ENCODE assay signal across 15 cellular contexts in genomic region chr16:85425061-85425662, GRCh38.
DNase-seq lines count a peak whose midpoint lies in the region; ATAC-seq and TF ChIP-seq lines count a peak whose summit lies in the region.
"Had no signal": no experiment of that assay in that cellular context is flagged by ENCODE, and none has a peak within 500 bp of the region (broad histone marks: within the 10 kb centered on the region; RNA-seq: fewer than 3 reads in every experiment).

No MANE protein-coding gene starts in this region.

- no peaks in the 10 kb centered on the region for H3K27me3 ChIP-seq in neural progenitor cell
- H3K27me3 ChIP-seq in GM23248 (replicated peaks; ENCODE audit: insufficient read depth) = no peaks in the 10 kb centered on the region
- H3K27me3 ChIP-seq: esophagus muscularis mucosa had no signal

- H3K4me2 ChIP-seq in neural progenitor cell = no peak overlapping the region
- H3K4me2 ChIP-seq in GM23248 (ENCODE audit: unreplicated experiment) = no peak overlapping the region

- no peak overlapping the region for H3K27ac Mint-ChIP-seq in activated CD8-positive, alpha-beta T cell treated with anti-CD3 and anti-CD28 coated beads for 36 hours
- no peak overlapping the region for H3K27ac Mint-ChIP-seq in activated CD8-positive, alpha-beta T cell treated with anti-CD3 and anti-CD28 coated beads, Interleukin-2, amount 10 ng/mL, durations not matched to agents 7 days and 5 days
- no peak overlapping the region for H3K27ac Mint-ChIP-seq in T-helper 17 cell
- no peak overlapping the region for H3K27ac Mint-ChIP-seq in neural progenitor cell
- H3K27ac Mint-ChIP-seq: naive thymus-derived CD4-positive, alpha-beta T cell had no signal

- H3K4me3 Mint-ChIP-seq in activated CD8-positive, alpha-beta T cell treated with anti-CD3 and anti-CD28 coated beads for 36 hours = no peak overlapping the region
- no peak overlapping the region for H3K4me3 Mint-ChIP-seq in activated CD8-positive, alpha-beta T cell treated with anti-CD3 and anti-CD28 coated beads, Interleukin-2, amount 10 ng/mL, durations not matched to agents 7 days and 5 days
- H3K4me3 Mint-ChIP-seq in T-helper 17 cell (no peak overlapping the region), neural progenitor cell (no peak overlapping the region)
- H3K4me3 Mint-ChIP-seq: B cell; naive thymus-derived CD4-positive, alpha-beta T cell had no signal

- peaks cover 22% of the 10 kb centered on the region for H3K4me1 ChIP-seq in neural progenitor cell
- no peaks in the 10 kb centered on the region for H3K4me1 ChIP-seq in GM23248 (ENCODE audit: insufficient read depth)

- H3K9me3 ChIP-seq in T-helper 17 cell (ENCODE audit: control insufficient read depth, low read length, poor library complexity, severe bottlenecking) (no peaks in the 10 kb centered on the region), neural progenitor cell (ENCODE audit: low read depth) (no peaks in the 10 kb centered on the region), GM23248 (ENCODE audit: low read depth) (no peaks in the 10 kb centered on the region)
- H3K9me3 ChIP-seq: esophagus muscularis mucosa had no signal

- H3K4me3 ChIP-seq in neural progenitor cell (no peak overlapping the region), GM23248 (no peak overlapping the region)
- H3K4me3 ChIP-seq: coronary artery, esophagus muscularis mucosa had no signal

- H3F3A ChIP-seq in neural progenitor cell (ENCODE audit: low read depth) (peaks cover 27% of the 10 kb centered on the region), GM23248 (ENCODE audit: insufficient read depth) (no peaks in the 10 kb centered on the region)

- no peak overlapping the region for H2AFZ ChIP-seq in neural progenitor cell (replicated peaks)
- H2AFZ ChIP-seq in GM23248 = no peak overlapping the region

- POLR2A ChIA-PET in activated CD8-positive, alpha-beta T cell treated with anti-CD3 and anti-CD28 coated beads for 36 hours (lab: Charles Lee) = no interaction called here
- POLR2A ChIA-PET in activated CD8-positive, alpha-beta T cell treated with anti-CD3 and anti-CD28 coated beads, Interleukin-2, amount 10 ng/mL, durations not matched to agents 7 days and 5 days (lab: Charles Lee) = no interaction called here

- H3K27ac ChIP-seq in neural progenitor cell (no peak overlapping the region), GM23248 (no peak overlapping the region)
- H3K27ac ChIP-seq: coronary artery, esophagus muscularis mucosa had no signal

- H3K79me2 ChIP-seq in neural progenitor cell (ENCODE audit: low read depth) (no peaks in the 10 kb centered on the region), GM23248 (ENCODE audit: insufficient read depth) (peaks cover 10% of the 10 kb centered on the region; the same call in 1 of the 2 replicates)

- intact Hi-C loops in activated CD8-positive, alpha-beta T cell treated with anti-CD3 and anti-CD28 coated beads for 36 hours (cut with micrococcal nuclease) = no loop called here

- CTCF ChIA-PET in activated CD8-positive, alpha-beta T cell treated with anti-CD3 and anti-CD28 coated beads for 36 hours (lab: Charles Lee) = interaction anchor here (0.7 to 8.0 kb wide), 3 partner anchors 9 to 191 kb away, joined by 3 to 95 read pairs (median 5); no protein-coding TSS in a partner anchor
- CTCF ChIA-PET in activated CD8-positive, alpha-beta T cell treated with anti-CD3 and anti-CD28 coated beads, Interleukin-2, amount 10 ng/mL, durations not matched to agents 7 days and 5 days (lab: Charles Lee) = interaction anchor here (2.3 kb wide), 1 partner anchor 191 kb away, joined by 9 read pairs; no protein-coding TSS in a partner anchor

- H3K36me3 ChIP-seq in neural progenitor cell (no peaks in the 10 kb centered on the region), GM23248 (ENCODE audit: low read depth) (no peaks in the 10 kb centered on the region)
- H3K36me3 ChIP-seq: esophagus muscularis mucosa had no signal

- no peak for TF ChIP-seq CTCF in activated CD8-positive, alpha-beta T cell treated with anti-CD3 and anti-CD28 coated beads for 36 hours (IDR thresholded peaks at IDR 0.05)
- TF ChIP-seq CTCF in neural progenitor cell (IDR thresholded peaks at IDR 0.05) = no peak

- 85 to 89% methylated on average over 14 to 15 of the region's 18 CpGs for WGBS in GM23248 (ENCODE audit: low coverage in 1 of 2, low lambda C conversion rate in 2 of 2, missing lambda C conversion rate in 2 of 2), 2 experiments

- H3K9ac ChIP-seq in neural progenitor cell (no peak overlapping the region), GM23248 (no peak overlapping the region)

- H3K36me3 Mint-ChIP-seq in activated CD8-positive, alpha-beta T cell treated with anti-CD3 and anti-CD28 coated beads for 36 hours (ENCODE audit: low read depth) = no peaks in the 10 kb centered on the region
- H3K36me3 Mint-ChIP-seq in activated CD8-positive, alpha-beta T cell treated with anti-CD3 and anti-CD28 coated beads, Interleukin-2, amount 10 ng/mL, durations not matched to agents 7 days and 5 days (ENCODE audit: low read depth) = no peaks in the 10 kb centered on the region
- H3K36me3 Mint-ChIP-seq in T-helper 17 cell (ENCODE audit: low read depth) (peaks cover 7% of the 10 kb centered on the region), neural progenitor cell (no peaks in the 10 kb centered on the region)
- H3K36me3 Mint-ChIP-seq: naive thymus-derived CD4-positive, alpha-beta T cell had no signal

- DNase-seq in activated CD8-positive, alpha-beta T cell treated with anti-CD3 and anti-CD28 coated beads for 36 hours = peak; percentile 1
- DNase-seq in activated CD8-positive, alpha-beta T cell treated with anti-CD3 and anti-CD28 coated beads, Interleukin-2, amount 10 ng/mL, durations not matched to agents 7 days and 5 days = no peak
- DNase-seq in DMS79 (lab: John Stamatoyannopoulos, UW) = peak; percentile 52
- DNase-seq in T-helper 17 cell = peak in 2 of 3 donors; percentile 1
- peak; percentile 36 for DNase-seq in neural progenitor cell (ENCODE audit: low spot score)
- DNase-seq in mucosa of gallbladder (ENCODE audit: low spot score) = no peak
- no peak for DNase-seq in GM23248
- DNase-seq in anterior cingulate cortex (lab: John Stamatoyannopoulos, UW) = no peak
- DNase-seq: naive thymus-derived CD4-positive, alpha-beta T cell; NCI-H526 treated with DMSO at 0.1 percent for 48 hours; SIG-M5; stimulated activated naive CD4-positive, alpha-beta T cell had no signal

- H3K4me1 Mint-ChIP-seq in activated CD8-positive, alpha-beta T cell treated with anti-CD3 and anti-CD28 coated beads for 36 hours (ENCODE audit: low read depth) = peaks cover 2% of the 10 kb centered on the region
- H3K4me1 Mint-ChIP-seq in activated CD8-positive, alpha-beta T cell treated with anti-CD3 and anti-CD28 coated beads, Interleukin-2, amount 10 ng/mL, durations not matched to agents 7 days and 5 days (ENCODE audit: low read depth) = peaks cover 3% of the 10 kb centered on the region
- H3K4me1 Mint-ChIP-seq in T-helper 17 cell (peaks cover 6% of the 10 kb centered on the region), neural progenitor cell (peaks cover 35% of the 10 kb centered on the region)
- H3K4me1 Mint-ChIP-seq: B cell had no signal

- no peaks in the 10 kb centered on the region for H3K9me2 ChIP-seq in GM23248 (ENCODE audit: insufficient read depth)

- H4K20me1 ChIP-seq in neural progenitor cell (ENCODE audit: low read depth) (peaks cover 24% of the 10 kb centered on the region), GM23248 (ENCODE audit: insufficient read depth) (no peaks in the 10 kb centered on the region)

- H3K27me3 Mint-ChIP-seq in activated CD8-positive, alpha-beta T cell treated with anti-CD3 and anti-CD28 coated beads for 36 hours = no peaks in the 10 kb centered on the region
- H3K27me3 Mint-ChIP-seq in activated CD8-positive, alpha-beta T cell treated with anti-CD3 and anti-CD28 coated beads, Interleukin-2, amount 10 ng/mL, durations not matched to agents 7 days and 5 days (ENCODE audit: low read depth) = peaks cover 3% of the 10 kb centered on the region
- H3K27me3 Mint-ChIP-seq in T-helper 17 cell (peaks cover 36% of the 10 kb centered on the region), neural progenitor cell (ENCODE audit: insufficient read depth, low read depth) (peaks cover 13% of the 10 kb centered on the region)

- H3K9me3 Mint-ChIP-seq in activated CD8-positive, alpha-beta T cell treated with anti-CD3 and anti-CD28 coated beads for 36 hours = no peaks in the 10 kb centered on the region
- H3K9me3 Mint-ChIP-seq in activated CD8-positive, alpha-beta T cell treated with anti-CD3 and anti-CD28 coated beads, Interleukin-2, amount 10 ng/mL, durations not matched to agents 7 days and 5 days (ENCODE audit: insufficient read depth) = no peaks in the 10 kb centered on the region
- H3K9me3 Mint-ChIP-seq in neural progenitor cell = no peaks in the 10 kb centered on the region

- ATAC-seq in activated CD8-positive, alpha-beta T cell treated with anti-CD3 and anti-CD28 coated beads for 36 hours = no peak
- ATAC-seq in activated CD8-positive, alpha-beta T cell treated with anti-CD3 and anti-CD28 coated beads, Interleukin-2, amount 10 ng/mL, durations not matched to agents 7 days and 5 days = no peak
- ATAC-seq in T-helper 17 cell = no peak
- ATAC-seq: naive thymus-derived CD4-positive, alpha-beta T cell had no signal

- in situ Hi-C loops in GM23248 (cut with MboI) = no loop called here

Comparison
In these comparisons a context has a peak if more than half of its experiments do, and no peak if none do; other contexts are left out.
1. DNase-seq: peak in activated CD8-positive, alpha-beta T cell treated with anti-CD3 and anti-CD28 coated beads for 36 hours (single experiment), DMS79 (single experiment), T-helper 17 cell (2 of 3) and neural progenitor cell (single experiment); none in activated CD8-positive, alpha-beta T cell treated with anti-CD3 and anti-CD28 coated beads, Interleukin-2, amount 10 ng/mL, durations not matched to agents 7 days and 5 days (single experiment), mucosa of gallbladder (single experiment), GM23248 (single experiment) and anterior cingulate cortex (0 of 58).